25 cellular contexts compared by ENCODE assay signal in genomic region chr18:79770826-79771225, GRCh38. TPM values are rescaled to one million over a fixed set of nuclear protein-coding genes. Genes with fewer than 3 reads are reported as not detected.
"Had no signal": no experiment of that assay in that cellular context is flagged by ENCODE, and none has a peak within 500 bp of the region (broad histone marks: within the 10 kb centered on the region; RNA-seq: fewer than 3 reads in every experiment).

No MANE protein-coding gene starts in this region.

- H3K36me3 ChIP-seq: adrenal gland, brain microvascular endothelial cell, gastroesophageal sphincter, neural progenitor cell, right lobe of liver, stomach, thyroid gland had no signal

- H3K27ac ChIP-seq: adrenal gland, brain microvascular endothelial cell, coronary artery, dorsolateral prefrontal cortex, gastroesophageal sphincter, hepatocyte, neural progenitor cell, right lobe of liver, stomach, thyroid gland had no signal

- H3K9ac ChIP-seq: neural progenitor cell had no signal

- H2AFZ ChIP-seq: hepatocyte, neural progenitor cell had no signal

- H3K4me2 ChIP-seq: hepatocyte, neural progenitor cell had no signal

- H3K27me3 ChIP-seq: adrenal gland, brain microvascular endothelial cell, hepatocyte, right lobe of liver, thyroid gland had no signal

- DNase-seq: activated CD4-positive, alpha-beta memory T cell treated with anti-CD3 and anti-CD28 coated beads, Interleukin-2, amount 10 ng/mL, durations not matched to agents 7 days and 5 days; activated CD4-positive, alpha-beta T cell treated with anti-CD3 and anti-CD28 coated beads for 1 hour; activated CD4-positive, alpha-beta T cell treated with anti-CD3 and anti-CD28 coated beads, Interleukin-2, amount 10 ng/mL, durations not matched to agents 7 days and 5 days; activated naive CD4-positive, alpha-beta T cell treated with Interleukin-2 at 50 U/mL for 16 hours; activated naive CD8-positive, alpha-beta T cell treated with anti-CD3 and anti-CD28 coated beads for 36 hours; activated T-cell treated with anti-CD3 and anti-CD28 coated beads, Interleukin-2, amount 50 U/mL, for 48 hours; adrenal gland; brain microvascular endothelial cell; effector memory CD4-positive, alpha-beta T cell; erythroblast; natural killer cell; small intestine; stimulated activated CD4-positive, alpha-beta T cell treated with anti-CD3 and anti-CD28 coated beads, Interleukin-4, amount 100 ng/mL, for 24 hours; stomach; T-helper 2 cell; thyroid gland had no signal

- H3K4me3 ChIP-seq: adrenal gland, coronary artery, dorsolateral prefrontal cortex, gastroesophageal sphincter, hepatocyte, neural progenitor cell, right lobe of liver, stomach, thyroid gland had no signal

- H3K4me1 ChIP-seq: adrenal gland, gastroesophageal sphincter, neural progenitor cell, right lobe of liver, stomach, thyroid gland had no signal

- H3K9me3 ChIP-seq: adrenal gland, right lobe of liver, thyroid gland had no signal

RNA-seq across cellular contexts. Expression of gene KCNG2, which starts 26.9 kb away (rescaled TPM):
- total RNA-seq: activated CD4-positive, alpha-beta memory T cell treated with anti-CD3 and anti-CD28 coated beads, Interleukin-2, amount 10 ng/mL, durations not matched to agents 7 days and 5 days; activated CD4-positive, alpha-beta T cell treated with anti-CD3 and anti-CD28 coated beads, Interleukin-2, amount 10 ng/mL, durations not matched to agents 7 days and 5 days; activated naive CD8-positive, alpha-beta T cell treated with anti-CD3 and anti-CD28 coated beads for 36 hours; activated T-helper 2 cell treated with anti-CD3 and anti-CD28 coated beads, Interferon-gamma antibody, Interleukin-2, Interleukin-4, amounts not matched to agents 10 μg/mL and 5 μg/mL and 100 μg/mL, durations not matched to agents 14 hours and 24 hours and 36 hours; hepatocyte; left colon; natural killer cell; osteocyte; right lobe of liver had no signal
- polyA plus RNA-seq: hepatocyte had no signal
